ENCODE assay signal across 8 cellular contexts in genomic region chr10:68560201-68560915, GRCh38. TPM values are rescaled to one million over a fixed set of nuclear protein-coding genes. Genes with fewer than 3 reads are reported as not detected.
DNase-seq lines count a peak whose midpoint lies in the region; ATAC-seq, FAIRE-seq and TF ChIP-seq lines count a peak whose summit lies in the region.

TET1 (plus strand) TSS chr10:68560337; CDS start chr10:68572339, 12,002 bp downstream.

- peak within 1 kb of the TSS; percentile 46; the same call in 1 of the 2 replicates for H2BK15ac ChIP-seq in H1 (ENCODE audit: low read length)

- no peaks in the 10 kb centered on the region for H3K79me2 ChIP-seq in KMS-11 (ENCODE audit: insufficient read depth, low read depth)
- H3K79me2 ChIP-seq in H1 (ENCODE audit: control insufficient read depth in 1 of 2, insufficient read depth in 2 of 2, low read length in 2 of 2): peaks cover 23 to 51% of the 10 kb centered on the region in 2 experiments

- H3K27me3 Mint-ChIP-seq in T-helper 17 cell (peaks cover 64% of the 10 kb centered on the region), memory B cell (peaks cover 25% of the 10 kb centered on the region)

- 2% methylated on average over 51 of the region's 62 CpGs; no CpG with 5 or more reads in 1 of the 2 experiments for WGBS in H1 (ENCODE audit: extremely low coverage in 1 of 2, insufficient coverage in 1 of 2, insufficient read length in 1 of 2, insufficient replicate concordance in 2 of 2, low coverage in 1 of 2, low lambda C conversion rate in 2 of 2, missing lambda C conversion rate in 1 of 2), 2 experiments
- 0 to 1% methylated on average over 15 to 56 of the region's 62 CpGs for WGBS in testis, 2 donors

- H4K8ac ChIP-seq in H1 (ENCODE audit: extremely low read depth, insufficient read depth, low read length): peak within 1 kb of the TSS; percentile 88

- peak within 1 kb of the TSS; percentile 59 for H4K5ac ChIP-seq in H1 (ENCODE audit: insufficient read length, low read depth, low read length)

- TF ChIP-seq EP300 in H1 (IDR thresholded peaks at IDR 0.05; ENCODE audit: borderline replicate concordance in 1 of 2, low read depth in 2 of 2, low read length in 2 of 2): no peak

- H3K27ac Mint-ChIP-seq in T-helper 17 cell (peak within 1 kb of the TSS; percentile 43), memory B cell (no peak within 1 kb of the TSS)

- H3K36me3 Mint-ChIP-seq in T-helper 17 cell (ENCODE audit: low read depth) (peaks cover 10% of the 10 kb centered on the region), memory B cell (no peaks in the 10 kb centered on the region)

- no peaks in the 10 kb centered on the region for H4K20me1 ChIP-seq in KMS-11 (ENCODE audit: insufficient read depth)
- H4K20me1 ChIP-seq in H1 (replicated peaks in 1 of 2; ENCODE audit: control insufficient read depth in 1 of 2, insufficient read depth in 2 of 2, low read length in 2 of 2): peaks cover 2 to 3% of the 10 kb centered on the region in 2 experiments

- peak within 1 kb of the TSS; percentile 84 for H3K4me2 ChIP-seq in KMS-11
- peak within 1 kb of the TSS; percentile 84 to 91 for H3K4me2 ChIP-seq in H1 (ENCODE audit: insufficient read depth in 1 of 2, low read depth in 2 of 2, low read length in 2 of 2)

- H3K27ac ChIP-seq in KMS-11 (no peak within 1 kb of the TSS), H1 (ENCODE audit: low read depth, low read length) (peak within 1 kb of the TSS; percentile 64; the same call in 1 of the 2 replicates), testis (peak within 1 kb of the TSS; percentile 52 to 58)

- peak within 1 kb of the TSS; percentile 97 for H2AFZ ChIP-seq in KMS-11 (ENCODE audit: low read depth)
- 0 out of 2 replicates have a peak within 1 kb of the TSS, but pooled peaks have one; percentile 7 for H2AFZ ChIP-seq in H1 (ENCODE audit: low read length)

- ATAC-seq in T-helper 17 cell: peak; percentile 49
- peak; percentile 33 for ATAC-seq in memory B cell (ENCODE audit: low read depth)
- ATAC-seq in GM21360 (IDR thresholded peaks at IDR 0.05; ENCODE audit: unreplicated experiment): no peak

- peak within 1 kb of the TSS; percentile 92 for H3K4me3 Mint-ChIP-seq in T-helper 17 cell
- H3K4me3 Mint-ChIP-seq in memory B cell: peak within 1 kb of the TSS; percentile 83

- peaks cover 13% of the 10 kb centered on the region for H3K23me2 ChIP-seq in H1 (ENCODE audit: low read depth, low read length)

- peak within 1 kb of the TSS; percentile 95 for H3K18ac ChIP-seq in H1 (ENCODE audit: extremely low read depth, low read length)

- H3K4me1 Mint-ChIP-seq in T-helper 17 cell (peaks cover 20% of the 10 kb centered on the region), memory B cell (peaks cover 20% of the 10 kb centered on the region)

- H3K4me1 ChIP-seq in KMS-11 (ENCODE audit: low read depth, poor library complexity, severe bottlenecking) (peaks cover 8% of the 10 kb centered on the region), H1 (replicated peaks in 1 of 4; ENCODE audit: control insufficient read depth in 3 of 4, insufficient read depth in 4 of 4, low read length in 3 of 4) (peaks cover 0 to 16% (median 3%) of the 10 kb centered on the region in 4 experiments; a peak in 4 of 7 replicates), testis (peaks cover 4% of the 10 kb centered on the region)

- peak within 1 kb of the TSS; percentile 68 for H4K91ac ChIP-seq in H1 (replicated peaks; ENCODE audit: insufficient read length, low read length)

- H3K9me3 Mint-ChIP-seq in memory B cell: no peaks in the 10 kb centered on the region

- 0 out of 2 replicates have a peak within 1 kb of the TSS, but pooled peaks have one; percentile 60 for H2BK12ac ChIP-seq in H1 (ENCODE audit: low read depth, low read length)

- intact Hi-C loops in testis (cut with DNase I; ENCODE audit: low total_unique reads): no loop called here

- FAIRE-seq in H1 (lab: Jason Lieb, UNC): no peak

- H3K14ac ChIP-seq in H1 (ENCODE audit: insufficient read length): peak within 1 kb of the TSS; percentile 95

- POLR2A ChIA-PET in H1 (lab: Charles Lee; ENCODE audit: partially characterized antibody): interaction anchor here (0.6 to 2.2 kb wide), 22 partner anchors 9 to 266 kb away, joined by 3 to 55 read pairs (median 4); partner anchors contain the start of genes DNA2 and SLC25A16

- peak in 1 of 2 experiments; percentile 18; a peak in 1 of 4 replicates for TF ChIP-seq RAD21 in H1 (IDR thresholded peaks at IDR 0.05 in 1 of 2, conservative IDR thresholded peaks at IDR 0.05 in 1 of 2; ENCODE audit: low read depth in 2 of 2, low read length in 2 of 2)

- peak within 1 kb of the TSS; percentile 93 for H3K56ac ChIP-seq in H1 (replicated peaks; ENCODE audit: insufficient read length, low read depth, low read length)

- no peaks in the 10 kb centered on the region; the same call in 1 of the 2 replicates for H3K27me3 ChIP-seq in KMS-11 (ENCODE audit: insufficient read depth, low read depth)
- no peaks in the 10 kb centered on the region for H3K27me3 ChIP-seq in H1 (replicated peaks in 1 of 4; ENCODE audit: control insufficient read depth in 3 of 4, extremely low read depth in 1 of 4, insufficient read depth in 3 of 4, low read length in 3 of 4)
- no peaks in the 10 kb centered on the region for H3K27me3 ChIP-seq in testis

- H3K36me3 ChIP-seq in KMS-11 (ENCODE audit: insufficient read depth) (no peaks in the 10 kb centered on the region), H1 (ENCODE audit: control insufficient read depth in 2 of 4, insufficient read depth in 4 of 4, low read length in 3 of 4) (0 out of 8 replicates have a peak, but pooled peaks cover 0 to 3% (median 0%) of the 10 kb centered on the region in 4 experiments), testis (ENCODE audit: low read depth, missing control alignments) (no peaks in the 10 kb centered on the region)

- TF ChIP-seq POLR2A in H1 (IDR thresholded peaks at IDR 0.05; ENCODE audit: control extremely low read depth in 1 of 2, low read depth in 2 of 2, low read length in 2 of 2): peak; percentile 81 to 90
- TF ChIP-seq POLR2A in testis (IDR thresholded peaks at IDR 0.05): no peak

- CTCF ChIA-PET in H1 (lab: Charles Lee; ENCODE audit: partially characterized antibody): interaction anchor here (0.6 to 1.4 kb wide), 5 partner anchors 9 to 1312 kb away, joined by 3 to 6 read pairs (median 4); no protein-coding TSS in a partner anchor

- H2BK5ac ChIP-seq in H1 (ENCODE audit: low read depth, low read length): peak within 1 kb of the TSS; percentile 16

- no peak for TF ChIP-seq CTCF in KMS-11 (conservative IDR thresholded peaks at IDR 0.05; ENCODE audit: low read depth, low read length)
- TF ChIP-seq CTCF in H1 (IDR thresholded peaks at IDR 0.05; ENCODE audit: control extremely low read depth in 1 of 3, insufficient read depth in 1 of 3, low read depth in 1 of 3, low read length in 3 of 3): no peak
- TF ChIP-seq CTCF in testis (IDR thresholded peaks at IDR 0.05): no peak

- H3K23ac ChIP-seq in H1 (ENCODE audit: insufficient read length): no peak within 1 kb of the TSS

- peak within 1 kb of the TSS; percentile 65 for H3K4ac ChIP-seq in H1 (replicated peaks; ENCODE audit: insufficient read length, low read depth, low read length)

- DNase-seq in EL (peak; percentile 71), T-helper 17 cell (peak in 2 of 3 donors; percentile 5 to 10), H1 (ENCODE audit: low read depth in 1 of 2, low spot score in 2 of 2) (peak; percentile 59 to 97), memory B cell (ENCODE audit: low spot score in 2 of 2) (peak in 1 of 2 donors; percentile 21), testis (peak; percentile 60), NCI-H1694 (lab: John Stamatoyannopoulos, UW) (no peak)

- peaks cover 3% of the 10 kb centered on the region; the same call in 1 of the 2 replicates for H3K79me1 ChIP-seq in H1 (ENCODE audit: low read depth, low read length)

- H3K9ac ChIP-seq in KMS-11 (peak within 1 kb of the TSS; percentile 73), H1 (replicated peaks in 1 of 4; ENCODE audit: extremely low read depth in 1 of 4, low read depth in 3 of 4, low read length in 3 of 4) (peak within 1 kb of the TSS; percentile 71 to 85 (median 80))

- H3K4me3 ChIP-seq in KMS-11 (IDR thresholded peaks at IDR 0.05; ENCODE audit: insufficient read depth, low read depth, low read length) (no peak within 1 kb of the TSS), H1 (ENCODE audit: extremely low read depth in 1 of 4, insufficient read depth in 2 of 4, low read depth in 3 of 4, low read length in 4 of 4) (peak within 1 kb of the TSS; percentile 88 to 98 (median 94)), testis (peak within 1 kb of the TSS; percentile 62 to 64)

- no peak within 1 kb of the TSS for H2BK120ac ChIP-seq in H1 (replicated peaks; ENCODE audit: low read depth, low read length)

- H3K9me3 ChIP-seq in T-helper 17 cell (ENCODE audit: control insufficient read depth, low read length, poor library complexity, severe bottlenecking): no peaks in the 10 kb centered on the region
- H3K9me3 ChIP-seq in H1 (ENCODE audit: insufficient read depth in 2 of 2, low read depth in 1 of 2, low read length in 1 of 2): no peaks in the 10 kb centered on the region
- no peaks in the 10 kb centered on the region for H3K9me3 ChIP-seq in testis

- H2BK20ac ChIP-seq in H1 (ENCODE audit: low read length): no peak within 1 kb of the TSS

- H2AK5ac ChIP-seq in H1 (ENCODE audit: low read depth, low read length): 0 out of 2 replicates have a peak within 1 kb of the TSS, but pooled peaks have one; percentile 82

TF ChIP-seq in H1, 55 proteins besides CTCF, POLR2A, EP300 and RAD21 (continues in another document):
- no peak for TF ChIP-seq CHD2 (IDR thresholded peaks at IDR 0.05; ENCODE audit: low read length)

RNA-seq across cellular contexts. Expression of gene TET1, which starts in this region (rescaled TPM):
- total RNA-seq in T-helper 17 cell (1 to 10 TPM; 2.2 to 2.8 TPM), testis (1 to 10 TPM; 3.2 to 3.8 TPM)
- total RNA-seq in H1 (2021; fragmentation: NEBNext Ultra II Directional; extraction: Animal tissue kit (Norgen Biotek cat#: 25700)): 68.5 and 69.3 TPM in 2 replicates
- polyA plus RNA-seq in H1 (2011; rRNA removed) (10.3 and 15.2 TPM in 2 replicates), testis (ENCODE audit: insufficient read depth, low read depth, low replicate concordance) (0.40 TPM)
- polyA plus RNA-seq in H1 (2011; cell fraction: cytosol; rRNA removed): 12.2 TPM
- 38.0 TPM for polyA plus RNA-seq in H1 (2011; cell fraction: nucleus; rRNA removed)
- 14.1 to 23.4 TPM (median 18.2 TPM) in 4 replicates for polyA plus RNA-seq in H1 (2012, experiment 1 of 2)
- 1.4 TPM for polyA plus RNA-seq in H1 (2012, experiment 2 of 2)
- polyA plus RNA-seq in H1 (2013, experiment 1 of 2): 33.6 TPM
- polyA plus RNA-seq in H1 (2013, experiment 2 of 2): 28.9 TPM
- polyA minus RNA-seq in H1 (2011; rRNA and poly(A)+ RNA removed): 108 and 130 TPM in 2 replicates
- 44.9 TPM for polyA minus RNA-seq in H1 (2011; cell fraction: cytosol; rRNA and poly(A)+ RNA removed)
- 245 TPM for polyA minus RNA-seq in H1 (2011; cell fraction: nucleus; rRNA and poly(A)+ RNA removed)

Comparison
In these comparisons a context has a peak if more than half of its experiments do, and no peak if none do; other contexts are left out.
1. RNA of gene TET1 (total RNA-seq): 68.5 to 69.3 TPM in H1; 3.2 to 3.8 TPM in testis and 2.2 to 2.8 TPM in T-helper 17 cell; every median in the first group is over 10 times any median in the second.